8 cellular contexts compared by ENCODE assay signal in genomic region chr11:73154178-73154577, GRCh38. TPM values are rescaled to one million over a fixed set of nuclear protein-coding genes. Genes with fewer than 3 reads are reported as not detected.
A peak's percentile ranks its signal among the peaks of the same experiment; 100 is the strongest.
DNase-seq lines count a peak whose midpoint lies in the region; ATAC-seq and TF ChIP-seq lines count a peak whose summit lies in the region.

No MANE protein-coding gene starts in this region.

- H3K9me3 ChIP-seq in Peyer's patch (no peaks in the 10 kb centered on the region), left ventricle myocardium inferior (replicated peaks) (no peaks in the 10 kb centered on the region), thyroid gland (no peaks in the 10 kb centered on the region)

- TF ChIP-seq CTCF in Peyer's patch (IDR thresholded peaks at IDR 0.05) (no peak), left ventricle myocardium inferior (IDR thresholded peaks at IDR 0.05; ENCODE audit: borderline replicate concordance) (no peak), thyroid gland (IDR thresholded peaks at IDR 0.05) (no peak), WTC11 (IDR thresholded peaks at IDR 0.05) (no peak)

- DNase-seq in activated CD4-positive, alpha-beta T cell treated with anti-CD3 and anti-CD28 coated beads, Interleukin-2, amount 10 ng/mL, durations not matched to agents 24 days and 14 days: peak; percentile 83
- no peak for DNase-seq in activated CD4-positive, alpha-beta T cell treated with anti-CD3 and anti-CD28 coated beads for 1 hour
- DNase-seq in Peyer's patch (peak in 2 of 3 donors; percentile 82 to 84), left ventricle myocardium inferior (no peak), thyroid gland (no peak), NCI-H187 treated with DMSO at 0.1 percent for 48 hours (lab: John Stamatoyannopoulos, UW) (no peak), WTC11 (ENCODE audit: low spot score) (no peak)

- no peaks in the 10 kb centered on the region for H3K36me3 Mint-ChIP-seq in activated CD4-positive, alpha-beta T cell treated with anti-CD3 and anti-CD28 coated beads, Interleukin-2, amount 10 ng/mL, durations not matched to agents 24 days and 14 days (ENCODE audit: low read depth)
- H3K36me3 Mint-ChIP-seq in WTC11: no peaks in the 10 kb centered on the region

- no peaks in the 10 kb centered on the region for H3K27me3 ChIP-seq in Peyer's patch
- no peaks in the 10 kb centered on the region for H3K27me3 ChIP-seq in left ventricle myocardium inferior (ENCODE audit: low read depth)
- H3K27me3 ChIP-seq in thyroid gland: no peaks in the 10 kb centered on the region

- H3K27ac Mint-ChIP-seq in activated CD4-positive, alpha-beta T cell treated with anti-CD3 and anti-CD28 coated beads, Interleukin-2, amount 10 ng/mL, durations not matched to agents 24 days and 14 days: peak overlapping the region; percentile 88
- H3K27ac Mint-ChIP-seq in WTC11: no peak overlapping the region

- TF ChIP-seq POLR2A in Peyer's patch (IDR thresholded peaks at IDR 0.05): no peak
- no peak for TF ChIP-seq POLR2A in thyroid gland (IDR thresholded peaks at IDR 0.05)

- H3K36me3 ChIP-seq in Peyer's patch: no peaks in the 10 kb centered on the region
- no peaks in the 10 kb centered on the region for H3K36me3 ChIP-seq in left ventricle myocardium inferior
- no peaks in the 10 kb centered on the region for H3K36me3 ChIP-seq in thyroid gland

- intact Hi-C loops in activated CD4-positive, alpha-beta T cell treated with anti-CD3 and anti-CD28 coated beads, Interleukin-2, amount 10 ng/mL, durations not matched to agents 24 days and 14 days (cut with micrococcal nuclease): no loop called here
- intact Hi-C loops in left ventricle myocardium inferior (cut with micrococcal nuclease) (no loop called here), thyroid gland (cut with DNase I) (no loop called here)

- H3K4me3 Mint-ChIP-seq in activated CD4-positive, alpha-beta T cell treated with anti-CD3 and anti-CD28 coated beads, Interleukin-2, amount 10 ng/mL, durations not matched to agents 24 days and 14 days: peak overlapping the region; percentile 71
- no peak overlapping the region for H3K4me3 Mint-ChIP-seq in WTC11

- peak; percentile 42 for ATAC-seq in HG02870 (IDR thresholded peaks at IDR 0.05; ENCODE audit: unreplicated experiment)
- no peak for ATAC-seq in WTC11

- peak overlapping the region; percentile 45 to 89 (median 62) for H3K27ac ChIP-seq in Peyer's patch
- peak overlapping the region; percentile 76 for H3K27ac ChIP-seq in left ventricle myocardium inferior (replicated peaks)
- H3K27ac ChIP-seq in thyroid gland: no peak overlapping the region

- H3K9me3 Mint-ChIP-seq in activated CD4-positive, alpha-beta T cell treated with anti-CD3 and anti-CD28 coated beads, Interleukin-2, amount 10 ng/mL, durations not matched to agents 24 days and 14 days: no peaks in the 10 kb centered on the region
- peaks cover 4% of the 10 kb centered on the region; the same call in 1 of the 2 replicates for H3K9me3 Mint-ChIP-seq in WTC11

- WGBS in thyroid gland, 2 donors: 71 to 87% methylated on average over 3 of the region's 3 CpGs

- H3K27me3 Mint-ChIP-seq in activated CD4-positive, alpha-beta T cell treated with anti-CD3 and anti-CD28 coated beads, Interleukin-2, amount 10 ng/mL, durations not matched to agents 24 days and 14 days: no peaks in the 10 kb centered on the region
- H3K27me3 Mint-ChIP-seq in WTC11 (ENCODE audit: low read depth): no peaks in the 10 kb centered on the region; the same call in 1 of the 2 replicates

- POLR2A ChIA-PET in WTC11 (lab: Charles Lee): no interaction called here

- H3K4me3 ChIP-seq in Peyer's patch: no peak overlapping the region
- H3K4me3 ChIP-seq in left ventricle myocardium inferior: no peak overlapping the region
- no peak overlapping the region for H3K4me3 ChIP-seq in thyroid gland (replicated peaks in 1 of 3)

- H3K4me1 ChIP-seq in Peyer's patch: peaks cover 4 to 59% (median 52%) of the 10 kb centered on the region in 4 donors
- peaks cover 88% of the 10 kb centered on the region for H3K4me1 ChIP-seq in left ventricle myocardium inferior
- peaks cover 10 to 24% of the 10 kb centered on the region in 2 donors for H3K4me1 ChIP-seq in thyroid gland

- CTCF ChIA-PET in WTC11 (lab: Charles Lee): no interaction called here

- H3K4me1 Mint-ChIP-seq in activated CD4-positive, alpha-beta T cell treated with anti-CD3 and anti-CD28 coated beads, Interleukin-2, amount 10 ng/mL, durations not matched to agents 24 days and 14 days: peaks cover 73% of the 10 kb centered on the region
- H3K4me1 Mint-ChIP-seq in WTC11: peaks cover 21% of the 10 kb centered on the region

TF ChIP-seq in WTC11, 78 proteins besides CTCF, POLR2A, EP300 and RAD21 (continues in another document):
- TF ChIP-seq RELA (CRISPR knock-in tag; IDR thresholded peaks at IDR 0.05; ENCODE audit: borderline replicate concordance) (no peak), JUN (CRISPR knock-in tag; IDR thresholded peaks at IDR 0.05) (no peak), E2F4 (CRISPR knock-in tag; IDR thresholded peaks at IDR 0.05; ENCODE audit: borderline replicate concordance, low read depth) (no peak), ZNF232 (CRISPR knock-in tag; IDR thresholded peaks at IDR 0.05) (no peak)
- TF ChIP-seq, protein P1, sequence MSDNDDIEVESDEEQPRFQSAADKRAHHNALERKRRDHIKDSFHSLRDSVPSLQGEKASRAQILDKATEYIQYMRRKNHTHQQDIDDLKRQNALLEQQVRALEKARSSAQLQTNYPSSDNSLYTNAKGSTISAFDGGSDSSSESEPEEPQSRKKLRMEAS (CRISPR knock-in tag; IDR thresholded peaks at IDR 0.05): no peak
- TF ChIP-seq, protein P2, sequence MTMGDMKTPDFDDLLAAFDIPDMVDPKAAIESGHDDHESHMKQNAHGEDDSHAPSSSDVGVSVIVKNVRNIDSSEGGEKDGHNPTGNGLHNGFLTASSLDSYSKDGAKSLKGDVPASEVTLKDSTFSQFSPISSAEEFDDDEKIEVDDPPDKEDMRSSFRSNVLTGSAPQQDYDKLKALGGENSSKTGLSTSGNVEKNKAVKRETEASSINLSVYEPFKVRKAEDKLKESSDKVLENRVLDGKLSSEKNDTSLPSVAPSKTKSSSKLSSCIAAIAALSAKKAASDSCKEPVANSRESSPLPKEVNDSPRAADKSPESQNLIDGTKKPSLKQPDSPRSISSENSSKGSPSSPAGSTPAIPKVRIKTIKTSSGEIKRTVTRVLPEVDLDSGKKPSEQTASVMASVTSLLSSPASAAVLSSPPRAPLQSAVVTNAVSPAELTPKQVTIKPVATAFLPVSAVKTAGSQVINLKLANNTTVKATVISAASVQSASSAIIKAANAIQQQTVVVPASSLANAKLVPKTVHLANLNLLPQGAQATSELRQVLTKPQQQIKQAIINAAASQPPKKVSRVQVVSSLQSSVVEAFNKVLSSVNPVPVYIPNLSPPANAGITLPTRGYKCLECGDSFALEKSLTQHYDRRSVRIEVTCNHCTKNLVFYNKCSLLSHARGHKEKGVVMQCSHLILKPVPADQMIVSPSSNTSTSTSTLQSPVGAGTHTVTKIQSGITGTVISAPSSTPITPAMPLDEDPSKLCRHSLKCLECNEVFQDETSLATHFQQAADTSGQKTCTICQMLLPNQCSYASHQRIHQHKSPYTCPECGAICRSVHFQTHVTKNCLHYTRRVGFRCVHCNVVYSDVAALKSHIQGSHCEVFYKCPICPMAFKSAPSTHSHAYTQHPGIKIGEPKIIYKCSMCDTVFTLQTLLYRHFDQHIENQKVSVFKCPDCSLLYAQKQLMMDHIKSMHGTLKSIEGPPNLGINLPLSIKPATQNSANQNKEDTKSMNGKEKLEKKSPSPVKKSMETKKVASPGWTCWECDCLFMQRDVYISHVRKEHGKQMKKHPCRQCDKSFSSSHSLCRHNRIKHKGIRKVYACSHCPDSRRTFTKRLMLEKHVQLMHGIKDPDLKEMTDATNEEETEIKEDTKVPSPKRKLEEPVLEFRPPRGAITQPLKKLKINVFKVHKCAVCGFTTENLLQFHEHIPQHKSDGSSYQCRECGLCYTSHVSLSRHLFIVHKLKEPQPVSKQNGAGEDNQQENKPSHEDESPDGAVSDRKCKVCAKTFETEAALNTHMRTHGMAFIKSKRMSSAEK (CRISPR knock-in tag; IDR thresholded peaks at IDR 0.05; ENCODE audit: borderline replicate concordance): no peak

RNA-seq across cellular contexts. Expression of gene FCHSD2, which starts 12.1 kb away (rescaled TPM):
- total RNA-seq in activated CD4-positive, alpha-beta T cell treated with anti-CD3 and anti-CD28 coated beads, Interleukin-2, amount 10 ng/mL, durations not matched to agents 24 days and 14 days: 20.4 and 22.4 TPM in 2 replicates
- total RNA-seq in Peyer's patch (10 to 100 TPM in 3 of 4 donors, 1 to 10 TPM in 1; 6.7 to 95.7 (median 10.2) TPM), left ventricle myocardium inferior (43.4 TPM), thyroid gland (10 to 100 TPM; 13.5 to 21.7 (median 16.9) TPM), WTC11 (2021) (8.4 to 10.1 TPM (median 8.8 TPM) in 3 replicates)

Comparison
In these comparisons a context has a peak if more than half of its experiments do, and no peak if none do; other contexts are left out.
1. DNase-seq: peak in activated CD4-positive, alpha-beta T cell treated with anti-CD3 and anti-CD28 coated beads, Interleukin-2, amount 10 ng/mL, durations not matched to agents 24 days and 14 days (single experiment) and Peyer's patch (2 of 3); none in activated CD4-positive, alpha-beta T cell treated with anti-CD3 and anti-CD28 coated beads for 1 hour (single experiment), left ventricle myocardium inferior (single experiment), thyroid gland (0 of 2), NCI-H187 treated with DMSO at 0.1 percent for 48 hours (single experiment) and WTC11 (single experiment).
2. H3K27ac ChIP-seq: peak in Peyer's patch (4 of 4) and left ventricle myocardium inferior (single experiment); none in thyroid gland (0 of 3).